Comparison of ENCODE assay signal across 23 cellular contexts in genomic region chrX:131477498-131477897, GRCh38.
A peak's percentile ranks its signal among the peaks of the same experiment; 100 is the strongest.
DNase-seq lines count a peak whose midpoint lies in the region; ATAC-seq and TF ChIP-seq lines count a peak whose summit lies in the region.
"Had no signal": no experiment of that assay in that cellular context is flagged by ENCODE, and none has a peak within 500 bp of the region (broad histone marks: within the 10 kb centered on the region; RNA-seq: fewer than 3 reads in every experiment).

No MANE protein-coding gene starts in this region.

- no peak for TF ChIP-seq EP300 in tibial nerve (IDR thresholded peaks at IDR 0.05)

- no peak overlapping the region for H2BK12ac ChIP-seq in neuronal stem cell (ENCODE audit: low read length)

- no peak overlapping the region for H2BK120ac ChIP-seq in neuronal stem cell (ENCODE audit: low read depth, low read length)

- no peak overlapping the region for H3K23ac ChIP-seq in neuronal stem cell (ENCODE audit: low read depth, low read length, poor library complexity)

- H3K4ac ChIP-seq in neuronal stem cell (ENCODE audit: low read length): no peak overlapping the region

- H3K4me3 ChIP-seq in neuronal stem cell (ENCODE audit: low read length in 2 of 2) (no peak overlapping the region), tibial nerve (no peak overlapping the region)
- H3K4me3 ChIP-seq: MG63 had no signal

- no peak overlapping the region for H2AK5ac ChIP-seq in neuronal stem cell (ENCODE audit: low read depth, low read length)

- H3K36me3 ChIP-seq in neuronal stem cell (replicated peaks in 1 of 2; ENCODE audit: control insufficient read depth in 2 of 2, insufficient read depth in 2 of 2, low read length in 2 of 2): no peaks in the 10 kb centered on the region
- H3K36me3 ChIP-seq in tibial nerve: no peaks in the 10 kb centered on the region
- H3K36me3 ChIP-seq: MG63 had no signal

- peak overlapping the region; percentile 2 for H3K27ac ChIP-seq in neuronal stem cell (replicated peaks; ENCODE audit: low read length)
- H3K27ac ChIP-seq in tibial nerve: no peak overlapping the region
- H3K27ac ChIP-seq: 22Rv1 had no signal

- H2BK5ac ChIP-seq in neuronal stem cell (ENCODE audit: low read length): no peak overlapping the region

- no CpG with 5 or more reads among the region's 1 CpG for WGBS in neuronal stem cell (ENCODE audit: extremely low coverage in 2 of 2, insufficient read length in 2 of 2, insufficient replicate concordance in 1 of 2), 2 donors
- 0 to 33% methylated on average over 1 of the region's 1 CpG for WGBS in tibial nerve, 2 donors

- peak in 2 of 3 experiments; percentile 4 to 52 for DNase-seq in NCI-H1417 (lab: John Stamatoyannopoulos, UW)
- DNase-seq in NCI-H1417 treated with DMSO at 0.1 percent for 48 hours (lab: John Stamatoyannopoulos, UW): no peak
- peak; percentile 49 for DNase-seq in NCI-H69 (lab: John Stamatoyannopoulos, UW)
- DNase-seq in iPS DF 19.7 (ENCODE audit: low read depth, low spot score): peak; percentile 80
- DNase-seq in neuronal stem cell (ENCODE audit: low spot score): no peak
- no peak for DNase-seq in stimulated activated CD4-positive, alpha-beta T cell treated with anti-CD3 and anti-CD28 coated beads, Interleukin-4, amount 100 ng/mL, for 4 hours
- no peak for DNase-seq in tibial nerve (ENCODE audit: low spot score in 2 of 2)
- DNase-seq: AML-193; DMS 273 treated with DMSO at 0.1 percent for 48 hours; DND-41; GOT3; Kasumi-1; MG63; NCI-H1048; NCI-H1694; NCI-H2107; NCI-H2227 treated with DMSO at 0.1 percent for 48 hours; NCI-H526 treated with DMSO at 0.1 percent for 48 hours; NK-92 treated with Interleukin-12 subunit alpha and Interleukin-12 subunit beta, amount 100 ng/mL, for 24 hours; OCI-M1; Right ventricle myocardium superior had no signal

- no peak for TF ChIP-seq POLR2A in tibial nerve (IDR thresholded peaks at IDR 0.05)

- H2BK15ac ChIP-seq in neuronal stem cell (ENCODE audit: low read length): no peak overlapping the region

- H3K27me3 ChIP-seq in neuronal stem cell (ENCODE audit: control insufficient read depth in 3 of 3, insufficient read depth in 3 of 3, low read depth in 1 of 3, low read length in 3 of 3): peaks cover 0 to 3% (median 0%) of the 10 kb centered on the region in 3 experiments
- no peaks in the 10 kb centered on the region for H3K27me3 ChIP-seq in tibial nerve
- H3K27me3 ChIP-seq: MG63 had no signal

- no peak overlapping the region for H3K18ac ChIP-seq in neuronal stem cell (ENCODE audit: low read length)

- no peak overlapping the region for H4K91ac ChIP-seq in neuronal stem cell (ENCODE audit: low read depth, low read length, poor library complexity)

- no peak overlapping the region for H3K14ac ChIP-seq in neuronal stem cell (ENCODE audit: low read length)

- H3K79me1 ChIP-seq in neuronal stem cell (ENCODE audit: low read depth, low read length): no peaks in the 10 kb centered on the region

- H3K9me3 ChIP-seq in neuronal stem cell (replicated peaks in 1 of 2; ENCODE audit: control insufficient read depth in 2 of 2, insufficient read depth in 1 of 2, low read depth in 1 of 2, low read length in 2 of 2) (no peaks in the 10 kb centered on the region), tibial nerve (no peaks in the 10 kb centered on the region)
- H3K9me3 ChIP-seq: MG63 had no signal

- H3K4me1 ChIP-seq in neuronal stem cell (ENCODE audit: control insufficient read depth in 2 of 2, insufficient read depth in 1 of 2, low read depth in 1 of 2, low read length in 2 of 2): no peaks in the 10 kb centered on the region
- no peaks in the 10 kb centered on the region for H3K4me1 ChIP-seq in tibial nerve

- no peak for ATAC-seq in GM21723 (IDR thresholded peaks at IDR 0.05; ENCODE audit: unreplicated experiment)

- H2AFZ ChIP-seq in neuronal stem cell (ENCODE audit: low read length): no peak overlapping the region

- no peak for TF ChIP-seq CTCF in tibial nerve (IDR thresholded peaks at IDR 0.05)

- no peak overlapping the region for H3K9ac ChIP-seq in neuronal stem cell (ENCODE audit: low read depth, low read length, poor library complexity)

- no peak overlapping the region for H3K4me2 ChIP-seq in neuronal stem cell (ENCODE audit: insufficient read depth, low read length, poor library complexity, severe bottlenecking)

- no peak overlapping the region for H4K8ac ChIP-seq in neuronal stem cell (ENCODE audit: low read depth, low read length)

Comparison
In these comparisons a context has a peak if more than half of its experiments do, and no peak if none do; other contexts are left out.
1. DNase-seq: peak in NCI-H1417 (2 of 3), NCI-H69 (single experiment) and iPS DF 19.7 (single experiment); none in NCI-H1417 treated with DMSO at 0.1 percent for 48 hours (single experiment), neuronal stem cell (single experiment), stimulated activated CD4-positive, alpha-beta T cell treated with anti-CD3 and anti-CD28 coated beads, Interleukin-4, amount 100 ng/mL, for 4 hours (0 of 2) and tibial nerve (0 of 2).